Comparison of ENCODE assay signal across 8 cellular contexts in the genomic region with DNA sequence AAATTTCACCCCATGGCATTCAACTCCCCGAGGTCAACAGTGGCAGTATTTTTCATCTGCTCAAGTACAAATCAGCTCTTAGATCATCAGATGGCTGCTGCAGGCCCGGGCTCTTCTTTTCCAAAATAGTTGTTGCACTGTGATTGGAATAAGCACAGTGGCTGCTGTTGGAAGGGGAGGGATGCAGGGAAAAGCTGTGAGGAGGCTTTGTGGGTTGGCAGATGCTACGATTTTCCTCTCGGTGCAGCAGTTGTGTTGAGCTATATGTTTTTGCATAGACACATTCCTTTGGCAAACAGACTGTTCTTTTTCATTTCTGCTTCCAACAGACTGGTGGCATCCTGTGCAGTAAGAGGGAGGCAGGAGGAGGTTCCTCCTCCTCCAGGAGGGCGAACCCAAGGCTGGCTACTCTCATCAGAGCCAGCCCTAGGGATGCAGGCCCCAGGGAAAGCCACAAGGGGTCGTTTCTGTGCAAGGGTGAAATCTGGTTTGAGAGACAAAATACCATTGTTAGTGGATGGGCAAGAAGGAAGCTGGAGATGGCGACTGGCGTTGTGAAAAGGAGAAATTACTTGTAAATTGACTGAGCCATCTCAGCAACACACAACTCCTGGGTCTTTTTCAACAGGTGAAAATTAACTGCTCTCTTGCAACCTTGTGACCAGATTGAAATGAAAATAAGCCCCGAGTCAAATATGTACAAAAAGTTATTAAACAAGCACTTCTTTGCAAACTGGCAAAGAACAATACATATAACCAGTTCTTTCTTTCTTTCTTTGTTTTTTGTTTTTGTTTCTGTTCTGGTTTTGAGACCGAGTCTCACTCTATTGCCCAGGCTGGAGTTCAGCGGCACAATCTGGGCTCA. TPM values are rescaled to one million over a fixed set of nuclear protein-coding genes. Genes with fewer than 3 reads are reported as not detected.
DNase-seq lines count a peak whose midpoint lies in the region; ATAC-seq, FAIRE-seq and TF ChIP-seq lines count a peak whose summit lies in the region.

No MANE protein-coding gene starts in this region.

- peak; percentile 61 for TF ChIP-seq CTCF in LNCAP (IDR thresholded peaks at IDR 0.05)
- TF ChIP-seq CTCF in cardiac muscle cell (IDR thresholded peaks at IDR 0.05; ENCODE audit: low read depth, low read length), result peak; percentile 94

- FAIRE-seq in A204.1 (lab: Jason Lieb, UNC) (peak; percentile 55), GM12892 (lab: Jason Lieb, UNC) (peak; percentile 91)

- WGBS in aorta, 2 donors, result 35 to 40% methylated on average over 11 of the region's 11 CpGs

- H3K9me3 ChIP-seq in cardiac muscle cell (ENCODE audit: low read depth), result no peaks in the 10 kb centered on the region
- no peaks in the 10 kb centered on the region for H3K9me3 ChIP-seq in aorta (ENCODE audit: control insufficient read depth, low read length)

- peaks cover 8% of the 10 kb centered on the region for H3K4me1 Mint-ChIP-seq in activated naive CD8-positive, alpha-beta T cell treated with anti-CD3 and anti-CD28 coated beads for 36 hours

- H3K27ac ChIP-seq in cardiac muscle cell (no peak overlapping the region), aorta (ENCODE audit: low read depth in 1 of 2, low read length in 2 of 2) (no peak overlapping the region)

- no peaks in the 10 kb centered on the region for H3K36me3 Mint-ChIP-seq in activated naive CD8-positive, alpha-beta T cell treated with anti-CD3 and anti-CD28 coated beads for 36 hours

- DNase-seq in GM12892 (ENCODE audit: insufficient read length) (peak; percentile 48), SW 1271 (lab: John Stamatoyannopoulos, UW) (peak; percentile 60 to 62), cardiac muscle cell (ENCODE audit: low read depth in 1 of 2, low spot score in 1 of 2) (peak; percentile 69 to 82), pulmonary artery endothelial cell (ENCODE audit: low read depth, low spot score) (peak; percentile 24), aorta (peak; percentile 83 to 84)
- peak; percentile 68 for DNase-seq in activated naive CD8-positive, alpha-beta T cell treated with anti-CD3 and anti-CD28 coated beads for 36 hours

- H3K4me3 ChIP-seq in cardiac muscle cell, result no peak overlapping the region
- H3K4me3 ChIP-seq in aorta (ENCODE audit: low read length in 2 of 2), result no peak overlapping the region

- no peak overlapping the region for H3K27ac Mint-ChIP-seq in activated naive CD8-positive, alpha-beta T cell treated with anti-CD3 and anti-CD28 coated beads for 36 hours

- no peak overlapping the region for H3K4me3 Mint-ChIP-seq in activated naive CD8-positive, alpha-beta T cell treated with anti-CD3 and anti-CD28 coated beads for 36 hours

- no peaks in the 10 kb centered on the region for H3K9me3 Mint-ChIP-seq in activated naive CD8-positive, alpha-beta T cell treated with anti-CD3 and anti-CD28 coated beads for 36 hours

- no peaks in the 10 kb centered on the region for H3K36me3 ChIP-seq in cardiac muscle cell
- no peaks in the 10 kb centered on the region for H3K36me3 ChIP-seq in aorta (ENCODE audit: control insufficient read depth in 1 of 2, insufficient read depth in 2 of 2, low read length in 1 of 2)

- H3K27me3 ChIP-seq in cardiac muscle cell, result no peaks in the 10 kb centered on the region
- H3K27me3 ChIP-seq in aorta (ENCODE audit: control insufficient read depth in 1 of 2, insufficient read depth in 2 of 2, low read length in 1 of 2), result peaks cover 0 to 1% of the 10 kb centered on the region in 2 donors

- no peaks in the 10 kb centered on the region for H3K27me3 Mint-ChIP-seq in activated naive CD8-positive, alpha-beta T cell treated with anti-CD3 and anti-CD28 coated beads for 36 hours

- H3K4me1 ChIP-seq in cardiac muscle cell (ENCODE audit: low read depth) (no peaks in the 10 kb centered on the region), aorta (ENCODE audit: control insufficient read depth in 1 of 2, insufficient read depth in 2 of 2, low read length in 2 of 2) (no peaks in the 10 kb centered on the region)

- ATAC-seq in aorta (ENCODE audit: low FRiP score), result peak; percentile 64

- TF ChIP-seq POLR2A in GM12892 (IDR thresholded peaks at IDR 0.05; ENCODE audit: low read depth, low read length), result no peak

- intact Hi-C loops in aorta (cut with DNase I), result loop anchor here (2.0 kb wide), 2 partner anchors 150 to 226 kb away; no protein-coding TSS in a partner anchor

RNA-seq across cellular contexts. Expression of a gene that starts 26.6 kb away (rescaled TPM):
- 6.4 TPM for polyA plus RNA-seq in GM12892 (2012; ENCODE audit: missing spikeins)
- total RNA-seq in activated naive CD8-positive, alpha-beta T cell treated with anti-CD3 and anti-CD28 coated beads for 36 hours, result 10 to 100 TPM; 28.2 to 30.6 TPM
- 0.32 and 2.7 TPM in 2 replicates for total RNA-seq in cardiac muscle cell
- polyA plus RNA-seq in cardiac muscle cell, result 1.5 TPM in 1 of 2 replicates, not detected in the other
- 32.3 and 73.3 TPM in 2 replicates for total RNA-seq in pulmonary artery endothelial cell
- 10 to 100 TPM; 11.1 to 15.1 TPM for total RNA-seq in aorta
- polyA plus RNA-seq in aorta, result 1 to 10 TPM in 1 of 2 donors, under 1 TPM in 1; 0.28 to 1.0 TPM

Comparison
In these comparisons a context has a peak if more than half of its experiments do, and no peak if none do; other contexts are left out.
1. DNase-seq: peak in every context shown above with its lines; median percentile 84 in aorta; 76 in cardiac muscle cell; 68 in activated naive CD8-positive, alpha-beta T cell treated with anti-CD3 and anti-CD28 coated beads for 36 hours; 61 in SW 1271; 48 in GM12892; 24 in pulmonary artery endothelial cell.